1 cellular context compared by ENCODE assay signal in the genomic region with DNA sequence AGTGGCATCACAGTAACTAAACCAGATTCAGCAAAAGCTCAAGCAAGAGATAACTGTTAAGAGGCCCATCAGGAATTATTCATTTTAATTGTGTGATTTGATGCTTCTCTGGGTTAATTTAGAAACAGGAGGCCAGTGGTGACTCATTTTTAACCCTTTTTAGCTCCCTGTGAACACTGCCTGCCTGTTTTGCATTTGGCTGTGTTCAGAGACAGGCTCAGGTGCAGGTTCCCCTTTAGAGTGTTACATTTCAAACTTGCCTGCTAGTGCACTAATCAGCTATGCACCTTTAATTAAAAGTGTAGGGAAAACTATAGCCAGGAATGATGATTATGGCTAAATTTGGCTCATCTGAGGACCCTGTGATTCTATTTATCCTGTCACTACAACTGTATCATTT.
TF ChIP-seq lines count a peak whose summit lies in the region.

No MANE protein-coding gene starts in this region.

TF ChIP-seq in SK-N-SH, 30 proteins besides CTCF, POLR2A, EP300 and RAD21 (continued from another document):
- TF ChIP-seq, protein P1, sequence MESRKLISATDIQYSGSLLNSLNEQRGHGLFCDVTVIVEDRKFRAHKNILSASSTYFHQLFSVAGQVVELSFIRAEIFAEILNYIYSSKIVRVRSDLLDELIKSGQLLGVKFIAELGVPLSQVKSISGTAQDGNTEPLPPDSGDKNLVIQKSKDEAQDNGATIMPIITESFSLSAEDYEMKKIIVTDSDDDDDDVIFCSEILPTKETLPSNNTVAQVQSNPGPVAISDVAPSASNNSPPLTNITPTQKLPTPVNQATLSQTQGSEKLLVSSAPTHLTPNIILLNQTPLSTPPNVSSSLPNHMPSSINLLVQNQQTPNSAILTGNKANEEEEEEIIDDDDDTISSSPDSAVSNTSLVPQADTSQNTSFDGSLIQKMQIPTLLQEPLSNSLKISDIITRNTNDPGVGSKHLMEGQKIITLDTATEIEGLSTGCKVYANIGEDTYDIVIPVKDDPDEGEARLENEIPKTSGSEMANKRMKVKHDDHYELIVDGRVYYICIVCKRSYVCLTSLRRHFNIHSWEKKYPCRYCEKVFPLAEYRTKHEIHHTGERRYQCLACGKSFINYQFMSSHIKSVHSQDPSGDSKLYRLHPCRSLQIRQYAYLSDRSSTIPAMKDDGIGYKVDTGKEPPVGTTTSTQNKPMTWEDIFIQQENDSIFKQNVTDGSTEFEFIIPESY (IDR thresholded peaks at IDR 0.05; ENCODE audit: borderline replicate concordance, low read depth) = no peak
- TF ChIP-seq FOXJ3 (CRISPR knock-in tag; IDR thresholded peaks at IDR 0.05) (no peak), TCF12 (IDR thresholded peaks at IDR 0.05) (peak; percentile 45), MEF2A (IDR thresholded peaks at IDR 0.05; ENCODE audit: borderline replicate concordance, low read depth) (no peak), IRF3 (IDR thresholded peaks at IDR 0.05; ENCODE audit: low read depth, low read length) (no peak)
